Comparison of ENCODE assay signal across 8 cellular contexts in genomic region chr5:135033026-135033861, GRCh38. TPM values are rescaled to one million over a fixed set of nuclear protein-coding genes. Genes with fewer than 3 reads are reported as not detected.
A peak's percentile ranks its signal among the peaks of the same experiment; 100 is the strongest.
DNase-seq lines count a peak whose midpoint lies in the region; ATAC-seq and TF ChIP-seq lines count a peak whose summit lies in the region.

No MANE protein-coding gene starts in this region.

- CTCF ChIA-PET in SK-N-SH (lab: Yijun Ruan, JAX), result interaction anchor here (1.4 to 5.5 kb wide), 4 partner anchors 80 to 366 kb away, joined by 3 to 32 read pairs (median 4); partner anchors contain the start of gene MACROH2A1

- TF ChIP-seq RAD21 in SK-N-SH (IDR thresholded peaks at IDR 0.05; ENCODE audit: low read length), result no peak

- TF ChIP-seq POLR2A in right lobe of liver (IDR thresholded peaks at IDR 0.05), result no peak

- no peaks in the 10 kb centered on the region for H3K9me3 ChIP-seq in SK-N-SH
- no peaks in the 10 kb centered on the region; the same call in 1 of the 2 replicates for H3K9me3 ChIP-seq in MG63
- H3K9me3 ChIP-seq in right lobe of liver, result no peaks in the 10 kb centered on the region

- ATAC-seq in SK-N-SH treated with all-trans-retinoic acid at 6 μM for 48 hours, result no peak
- ATAC-seq in right lobe of liver, result peak; percentile 23 to 45 (median 34)
- no peak for ATAC-seq in HG02610 (IDR thresholded peaks at IDR 0.05; ENCODE audit: unreplicated experiment)

- no peaks in the 10 kb centered on the region for H3F3A ChIP-seq in SK-N-SH (replicated peaks; ENCODE audit: insufficient read depth)

- no peaks in the 10 kb centered on the region for H3K9me2 ChIP-seq in SK-N-SH

- H3K4me3 ChIP-seq in SK-N-SH (ENCODE audit: low read depth in 2 of 2, low read length in 1 of 2) (peak overlapping the region in 1 of 2 experiments; percentile 35; a peak in 3 of 4 replicates), MG63 (peak overlapping the region; percentile 95), astrocyte of the cerebellum (ENCODE audit: low read depth, low read length) (peak overlapping the region; percentile 14), right lobe of liver (peak overlapping the region; percentile 11 to 38 (median 22)), urinary bladder (ENCODE audit: low read depth, low read length) (peak overlapping the region; percentile 87)

- POLR2A ChIA-PET in SK-N-SH (lab: Yijun Ruan, JAX), result no interaction called here

- H3K4me2 ChIP-seq in SK-N-SH, result peak overlapping the region; percentile 64; the same call in 1 of the 2 replicates

- H3K27ac ChIP-seq in SK-N-SH (ENCODE audit: low read depth in 2 of 2, low read length in 1 of 2), result no peak overlapping the region
- H3K27ac ChIP-seq in right lobe of liver, result no peak overlapping the region
- H3K27ac ChIP-seq in urinary bladder (ENCODE audit: low read depth), result peak overlapping the region; percentile 93

- H3K4me1 ChIP-seq in SK-N-SH (ENCODE audit: control insufficient read depth in 1 of 2, insufficient read depth in 2 of 2, low read depth in 1 of 2, low read length in 1 of 2) (peaks cover 0 to 11% of the 10 kb centered on the region in 2 experiments; a peak in 1 of 4 replicates), right lobe of liver (peaks cover 0 to 31% (median 2%) of the 10 kb centered on the region in 4 donors), urinary bladder (ENCODE audit: insufficient read depth) (no peaks in the 10 kb centered on the region)

- H3K79me2 ChIP-seq in SK-N-SH (ENCODE audit: insufficient read depth), result no peaks in the 10 kb centered on the region

- no peak for TF ChIP-seq EP300 in SK-N-SH (IDR thresholded peaks at IDR 0.05; ENCODE audit: borderline replicate concordance in 1 of 2, low read depth in 1 of 2, low read length in 1 of 2)

- DNase-seq in SK-N-SH, result peak; percentile 74
- DNase-seq in MG63, result peak; percentile 68
- DNase-seq in astrocyte of the cerebellum (ENCODE audit: low read depth), result no peak
- DNase-seq in right lobe of liver, result peak in 2 of 3 donors; percentile 36 to 42
- no peak for DNase-seq in cortex of kidney (lab: John Stamatoyannopoulos, UW)

- no peak for TF ChIP-seq CTCF in SK-N-SH (IDR thresholded peaks at IDR 0.05)
- no peak for TF ChIP-seq CTCF in astrocyte of the cerebellum (IDR thresholded peaks at IDR 0.05; ENCODE audit: low read depth, low read length, missing control alignments)
- TF ChIP-seq CTCF in right lobe of liver (IDR thresholded peaks at IDR 0.05), result no peak

- no peak overlapping the region for H3K9ac ChIP-seq in SK-N-SH

- peak overlapping the region; percentile 63; the same call in 1 of the 2 replicates for H2AFZ ChIP-seq in SK-N-SH (ENCODE audit: low read depth)

- peaks cover 89% of the 10 kb centered on the region for H3K27me3 ChIP-seq in SK-N-SH (ENCODE audit: insufficient read depth)
- H3K27me3 ChIP-seq in MG63, result no peaks in the 10 kb centered on the region
- peaks cover 22 to 62% of the 10 kb centered on the region in 2 donors for H3K27me3 ChIP-seq in right lobe of liver

- H3K36me3 ChIP-seq in SK-N-SH (replicated peaks in 1 of 2; ENCODE audit: control insufficient read depth in 1 of 2, insufficient read depth in 2 of 2, low read length in 1 of 2) (no peaks in the 10 kb centered on the region), MG63 (peaks cover 58% of the 10 kb centered on the region), right lobe of liver (no peaks in the 10 kb centered on the region), urinary bladder (ENCODE audit: insufficient read depth) (no peaks in the 10 kb centered on the region)

- WGBS in SK-N-SH (ENCODE audit: low lambda C conversion rate), result 2% methylated on average over 29 of the region's 88 CpGs
- 9% methylated on average over 34 of the region's 88 CpGs for WGBS in right lobe of liver (ENCODE audit: insufficient coverage, low coverage, low lambda C conversion rate, missing lambda C conversion rate)
- under 1% methylated on average over 88 of the region's 88 CpGs for WGBS in urinary bladder

- in situ Hi-C loops in astrocyte of the cerebellum (cut with HindIII; ENCODE audit: low sequenced_read_pairs), result no loop called here

- peaks cover 6% of the 10 kb centered on the region; the same call in 1 of the 2 replicates for H4K20me1 ChIP-seq in SK-N-SH (ENCODE audit: insufficient read depth)

- intact Hi-C loops in right lobe of liver (cut with DNase I), result no loop called here

TF ChIP-seq in SK-N-SH, 30 proteins besides CTCF, POLR2A, EP300 and RAD21:
- 0 out of 2 replicates have a peak, but pooled peaks have one; percentile 62 for TF ChIP-seq EZH2phosphoT487 (IDR thresholded peaks at IDR 0.05; ENCODE audit: borderline replicate concordance, low read depth)
- TF ChIP-seq FOXM1 (IDR thresholded peaks at IDR 0.05; ENCODE audit: low read depth), result no peak

TF ChIP-seq in SK-N-SH treated with all-trans-retinoic acid at 6 μM for 48 hours, 23 proteins besides CTCF, POLR2A, EP300 and RAD21:
- TF ChIP-seq RARB (CRISPR knock-in tag; IDR thresholded peaks at IDR 0.05) (no peak), CREB5 (CRISPR knock-in tag; IDR thresholded peaks at IDR 0.05; ENCODE audit: low read depth) (no peak), CSDC2 (CRISPR knock-in tag; IDR thresholded peaks at IDR 0.05) (no peak), OSR1 (CRISPR knock-in tag; IDR thresholded peaks at IDR 0.05) (no peak), SNAI2 (CRISPR knock-in tag; IDR thresholded peaks at IDR 0.05) (no peak), PATZ1 (CRISPR knock-in tag; IDR thresholded peaks at IDR 0.05; ENCODE audit: borderline replicate concordance) (no peak), ESRRG (CRISPR knock-in tag; IDR thresholded peaks at IDR 0.05) (no peak), CSRNP3 (CRISPR knock-in tag; IDR thresholded peaks at IDR 0.05) (no peak), ZFP3 (CRISPR knock-in tag; IDR thresholded peaks at IDR 0.05) (no peak)
TF ChIP-seq in SK-N-SH treated with all-trans-retinoic acid at 6 μM for 48 hours: peak in this region for 0.

RNA-seq across cellular contexts. Expression of gene PITX1, which starts 0.8 kb away (rescaled TPM):
- polyA plus RNA-seq in SK-N-SH (2012; rRNA removed) (not detected in 2 replicates), urinary bladder (178 TPM)
- 0.13 TPM in 1 of 2 replicates, not detected in the other for polyA plus RNA-seq in SK-N-SH (2012; cell fraction: cytosol; rRNA removed)
- not detected in 2 replicates for polyA plus RNA-seq in SK-N-SH (2012; cell fraction: nucleus; rRNA removed)
- total RNA-seq in MG63 (2014; rRNA removed; shearing (Covaris generic); ENCODE audit: low replicate concordance), result 217 and 372 TPM in 2 replicates
- total RNA-seq in right lobe of liver (not detected), urinary bladder (50.1 TPM)

Comparison
In these comparisons a context has a peak if more than half of its experiments do, and no peak if none do; other contexts are left out.
1. DNase-seq: peak in SK-N-SH (single experiment), MG63 (single experiment) and right lobe of liver (2 of 3); none in astrocyte of the cerebellum (single experiment) and cortex of kidney (single experiment).
2. ATAC-seq: peak in right lobe of liver (4 of 4); none in SK-N-SH treated with all-trans-retinoic acid at 6 μM for 48 hours (single experiment) and HG02610 (single experiment).
3. RNA of gene PITX1, which starts 0.8 kb away (total RNA-seq): 217 to 372 TPM in MG63 and 50.1 TPM in urinary bladder (single experiment); not detected in right lobe of liver; every median in the first group is over 10 times any median in the second.